In the genomic region with DNA sequence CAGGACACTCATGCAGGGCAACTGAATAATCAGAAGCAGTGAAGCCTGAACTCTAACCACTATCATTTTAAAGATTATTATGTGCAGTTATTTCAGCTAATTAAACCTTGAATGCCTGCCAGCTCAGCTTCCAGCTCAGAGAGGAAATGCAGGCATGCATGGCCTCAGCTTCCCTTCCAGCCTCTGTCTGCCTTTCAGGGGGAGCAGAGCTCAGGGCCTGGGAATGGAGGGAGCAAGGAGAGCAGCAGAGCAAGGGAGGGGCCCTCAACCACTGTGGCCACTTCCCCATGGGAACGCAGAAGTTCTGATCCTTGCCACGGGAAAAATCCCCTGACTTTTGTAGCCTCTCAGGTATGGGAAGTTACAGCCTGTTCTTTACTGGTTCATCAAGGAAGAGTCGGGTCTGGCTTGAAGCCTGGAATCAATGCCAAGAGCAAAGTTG, we compare ENCODE assay signal across 1 cellular context.
TF ChIP-seq lines count a peak whose summit lies in the region.

No MANE protein-coding gene starts in this region.

TF ChIP-seq in H1, 55 proteins besides CTCF, POLR2A, EP300 and RAD21:
- TF ChIP-seq RFX5 (IDR thresholded peaks at IDR 0.05; ENCODE audit: borderline replicate concordance, low read depth, low read length): no peak
- TF ChIP-seq, protein P1, sequence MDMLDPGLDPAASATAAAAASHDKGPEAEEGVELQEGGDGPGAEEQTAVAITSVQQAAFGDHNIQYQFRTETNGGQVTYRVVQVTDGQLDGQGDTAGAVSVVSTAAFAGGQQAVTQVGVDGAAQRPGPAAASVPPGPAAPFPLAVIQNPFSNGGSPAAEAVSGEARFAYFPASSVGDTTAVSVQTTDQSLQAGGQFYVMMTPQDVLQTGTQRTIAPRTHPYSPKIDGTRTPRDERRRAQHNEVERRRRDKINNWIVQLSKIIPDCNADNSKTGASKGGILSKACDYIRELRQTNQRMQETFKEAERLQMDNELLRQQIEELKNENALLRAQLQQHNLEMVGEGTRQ (IDR thresholded peaks at IDR 0.05; ENCODE audit: low read length): no peak
